8 cellular contexts compared by ENCODE assay signal in genomic region chr1:171251042-171251740, GRCh38. TPM values are rescaled to one million over a fixed set of nuclear protein-coding genes. Genes with fewer than 3 reads are reported as not detected.
A peak's percentile ranks its signal among the peaks of the same experiment; 100 is the strongest.
DNase-seq lines count a peak whose midpoint lies in the region; ATAC-seq and TF ChIP-seq lines count a peak whose summit lies in the region.

No MANE protein-coding gene starts in this region.

- no peaks in the 10 kb centered on the region for H3K9me3 ChIP-seq in PC-3 (ENCODE audit: low read length)

- peak overlapping the region; percentile 88 to 92 (median 91) for H3K4me3 Mint-ChIP-seq in brain

- ATAC-seq in GM18498 (IDR thresholded peaks at IDR 0.05; ENCODE audit: unreplicated experiment), result peak; percentile 66
- peak; percentile 58 for ATAC-seq in HG02973 (IDR thresholded peaks at IDR 0.05; ENCODE audit: unreplicated experiment)
- peak; percentile 65 for ATAC-seq in PC-3
- ATAC-seq in HG03025 (IDR thresholded peaks at IDR 0.05; ENCODE audit: low FRiP score, unreplicated experiment), result no peak

- H3F3A ChIP-seq in PC-3 (ENCODE audit: low read length, unreplicated experiment), result no peaks in the 10 kb centered on the region

- H3K9ac ChIP-seq in PC-3 (ENCODE audit: low read length), result no peak overlapping the region

- TF ChIP-seq CTCF in PC-3 (conservative IDR thresholded peaks at IDR 0.05; ENCODE audit: low read depth, low read length), result no peak
- no peak for TF ChIP-seq CTCF in brain (conservative IDR thresholded peaks at IDR 0.05)

- peak overlapping the region; percentile 68 for H3K4me3 ChIP-seq in PC-3 (ENCODE audit: low read length)

- peak overlapping the region in 4 of 5 experiments; percentile 28 to 71 (median 58) for H3K27ac Mint-ChIP-seq in brain

- in situ Hi-C loops in KBM-7 (cut with MboI; ENCODE audit: low pct_unique_long_range_greater_than_20kb, low sequenced_read_pairs), result no loop called here

- H3K9me2 ChIP-seq in PC-3 (replicated peaks; ENCODE audit: low read length), result no peaks in the 10 kb centered on the region

- peaks cover 18% of the 10 kb centered on the region for H3K4me1 ChIP-seq in PC-3 (ENCODE audit: insufficient read depth, low read length)

- H4K20me1 ChIP-seq in PC-3 (ENCODE audit: low read length), result no peaks in the 10 kb centered on the region

- no TSS peak for BruUV-seq in PC-3 (replicated peaks; lab: Mats Ljungman, UMichigan)

- H3K36me3 Mint-ChIP-seq in brain, result no peaks in the 10 kb centered on the region

- peaks cover 59% of the 10 kb centered on the region for H3K27me3 ChIP-seq in PC-3 (ENCODE audit: low read length)

- H3K4me2 ChIP-seq in PC-3 (ENCODE audit: low read length), result peak overlapping the region; percentile 87

- H3K79me2 ChIP-seq in PC-3 (ENCODE audit: low read length), result no peaks in the 10 kb centered on the region

- no peaks in the 10 kb centered on the region for H3K9me3 Mint-ChIP-seq in brain

- no peak overlapping the region for H3K27ac ChIP-seq in PC-3 (ENCODE audit: low read length)

- H3K4me1 Mint-ChIP-seq in brain, result peaks cover 37% of the 10 kb centered on the region

- H3K36me3 ChIP-seq in PC-3 (ENCODE audit: low read depth, low read length), result no peaks in the 10 kb centered on the region

- CTCF ChIA-PET in PC-3 (lab: Charles Lee), result interaction anchor here (0.5 to 1.0 kb wide), 2 partner anchors 63 to 372 kb away, joined by 3 to 6 read pairs; partner anchors contain the start of gene FMO4

- intact Hi-C loops in PC-3 (cut with micrococcal nuclease), result no loop called here

- peak overlapping the region; percentile 81 for H2AFZ ChIP-seq in PC-3 (ENCODE audit: low read length)

- POLR2A ChIA-PET in PC-3 (lab: Charles Lee; ENCODE audit: unreplicated experiment), result no interaction called here

- DNase-seq in PC-3 (peak; percentile 57), left kidney (ENCODE audit: low read depth, low spot score) (peak; percentile 57), KBM-7 (no peak)
- DNase-seq in stimulated activated CD8-positive, alpha-beta memory T cell treated with anti-CD3 and anti-CD28 coated beads, Interleukin-4, amount 100 ng/mL, for 48 hours, result peak; percentile 37

- H3K27me3 Mint-ChIP-seq in brain, result peaks cover 36% of the 10 kb centered on the region

RNA-seq across cellular contexts. Expression of gene FMO1, which starts 2.9 kb away (rescaled TPM):
- total RNA-seq in PC-3 (2014; rRNA removed), result not detected in 2 replicates
- 0.58 TPM for polyA plus RNA-seq in brain (ENCODE audit: insufficient read depth, low read depth, low replicate concordance)
